ENCODE assay signal across 1 cellular context in genomic region chr2:36453652-36454051, GRCh38.
TF ChIP-seq lines count a peak whose summit lies in the region.

No MANE protein-coding gene starts in this region.

TF ChIP-seq in HepG2, 621 proteins besides CTCF, POLR2A, EP300 and RAD21 (continues in another document):
- TF ChIP-seq CENPX (CRISPR knock-in tag; IDR thresholded peaks at IDR 0.05), result no peak
- TF ChIP-seq ZNF260 (CRISPR knock-in tag; IDR thresholded peaks at IDR 0.05; ENCODE audit: borderline replicate concordance, low read depth), result no peak
- TF ChIP-seq MYNN (CRISPR knock-in tag; IDR thresholded peaks at IDR 0.05; ENCODE audit: low read depth), result no peak
- TF ChIP-seq ZNF609 (CRISPR knock-in tag; IDR thresholded peaks at IDR 0.05; ENCODE audit: borderline replicate concordance), result no peak
- no peak for TF ChIP-seq NPAS2 (CRISPR knock-in tag; IDR thresholded peaks at IDR 0.05; ENCODE audit: borderline replicate concordance)
- TF ChIP-seq RBAK (CRISPR knock-in tag; IDR thresholded peaks at IDR 0.05), result no peak
- no peak for TF ChIP-seq DNMT1 (CRISPR knock-in tag; IDR thresholded peaks at IDR 0.05)
- TF ChIP-seq ELF1 (CRISPR knock-in tag; IDR thresholded peaks at IDR 0.05), result no peak
- TF ChIP-seq GZF1 (CRISPR knock-in tag; IDR thresholded peaks at IDR 0.05), result no peak
- no peak for TF ChIP-seq RERE (CRISPR knock-in tag; IDR thresholded peaks at IDR 0.05; ENCODE audit: low read depth)
- TF ChIP-seq HES4 (CRISPR knock-in tag; IDR thresholded peaks at IDR 0.05; ENCODE audit: borderline replicate concordance), result no peak
- no peak for TF ChIP-seq ZNF770 (CRISPR knock-in tag; IDR thresholded peaks at IDR 0.05)
- TF ChIP-seq ZNF207 (IDR thresholded peaks at IDR 0.05; ENCODE audit: borderline replicate concordance), result no peak
- TF ChIP-seq IKZF1 (IDR thresholded peaks at IDR 0.05), result no peak
- TF ChIP-seq ZSCAN21 (CRISPR knock-in tag; IDR thresholded peaks at IDR 0.05; ENCODE audit: borderline replicate concordance), result no peak
- TF ChIP-seq ZNF160 (CRISPR knock-in tag; IDR thresholded peaks at IDR 0.05), result no peak
- TF ChIP-seq ZSCAN22 (CRISPR knock-in tag; IDR thresholded peaks at IDR 0.05), result no peak
- TF ChIP-seq LRRFIP1 (CRISPR knock-in tag; conservative IDR thresholded peaks at IDR 0.05), result no peak
- no peak for TF ChIP-seq FOXP1 (IDR thresholded peaks at IDR 0.05)
- TF ChIP-seq FOXP1 (CRISPR knock-in tag; IDR thresholded peaks at IDR 0.05), result 0 out of 2 replicates have a peak, but pooled peaks have one; percentile 47
- no peak for TF ChIP-seq FIP1L1 (IDR thresholded peaks at IDR 0.05; ENCODE audit: borderline replicate concordance, insufficient read depth, low read depth, low read length)
- peak; percentile 43; the same call in 1 of the 2 replicates for TF ChIP-seq ISL2 (CRISPR knock-in tag; IDR thresholded peaks at IDR 0.05)
- TF ChIP-seq ZNF646 (CRISPR knock-in tag; IDR thresholded peaks at IDR 0.05), result no peak
- no peak for TF ChIP-seq ESRRA (CRISPR knock-in tag; IDR thresholded peaks at IDR 0.05; ENCODE audit: low read depth)
- TF ChIP-seq PREB (CRISPR knock-in tag; IDR thresholded peaks at IDR 0.05), result no peak
- no peak for TF ChIP-seq PRDM10 (CRISPR knock-in tag; IDR thresholded peaks at IDR 0.05; ENCODE audit: low read depth)
- no peak for TF ChIP-seq HHEX (CRISPR knock-in tag; IDR thresholded peaks at IDR 0.05)
